In the genomic region with DNA sequence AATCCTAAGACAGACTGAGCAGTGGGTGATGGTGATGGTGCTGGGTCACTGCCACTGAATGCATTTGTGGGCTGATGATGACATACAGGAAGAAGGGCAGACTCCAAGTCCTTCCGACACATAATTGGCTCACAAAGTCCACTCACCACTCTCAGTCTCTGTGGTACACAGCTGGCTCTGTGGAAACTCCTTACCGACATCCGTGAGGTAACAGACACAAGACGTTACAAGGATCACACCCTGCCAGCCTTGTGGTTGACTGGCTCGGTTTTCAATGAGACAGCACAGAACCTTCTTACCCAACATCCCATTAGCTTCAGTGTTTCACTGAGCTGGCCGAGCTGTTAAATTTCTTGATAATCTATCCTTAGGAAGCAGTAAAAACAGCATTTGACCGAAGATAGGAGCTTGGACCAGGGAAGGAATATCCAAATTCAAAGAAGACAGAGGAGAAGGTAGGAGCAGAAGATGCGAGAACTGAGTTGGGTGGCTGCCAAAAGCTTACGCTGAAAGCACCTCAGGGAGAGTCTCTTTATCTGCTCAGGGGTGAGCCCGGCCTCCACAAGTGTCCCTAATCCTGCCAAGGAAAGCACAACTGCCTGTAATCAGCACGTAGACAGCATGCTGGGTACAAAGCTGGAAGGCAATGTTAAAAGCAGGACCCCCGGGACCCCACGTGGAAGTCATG, we compare ENCODE assay signal across 1 cellular context.
A peak's percentile ranks its signal among the peaks of the same experiment; 100 is the strongest.
TF ChIP-seq lines count a peak whose summit lies in the region.

No MANE protein-coding gene starts in this region.

TF ChIP-seq in K562, 482 proteins besides CTCF, POLR2A, EP300 and RAD21 (continued from another document and continues in another):
- TF ChIP-seq, protein P1, sequence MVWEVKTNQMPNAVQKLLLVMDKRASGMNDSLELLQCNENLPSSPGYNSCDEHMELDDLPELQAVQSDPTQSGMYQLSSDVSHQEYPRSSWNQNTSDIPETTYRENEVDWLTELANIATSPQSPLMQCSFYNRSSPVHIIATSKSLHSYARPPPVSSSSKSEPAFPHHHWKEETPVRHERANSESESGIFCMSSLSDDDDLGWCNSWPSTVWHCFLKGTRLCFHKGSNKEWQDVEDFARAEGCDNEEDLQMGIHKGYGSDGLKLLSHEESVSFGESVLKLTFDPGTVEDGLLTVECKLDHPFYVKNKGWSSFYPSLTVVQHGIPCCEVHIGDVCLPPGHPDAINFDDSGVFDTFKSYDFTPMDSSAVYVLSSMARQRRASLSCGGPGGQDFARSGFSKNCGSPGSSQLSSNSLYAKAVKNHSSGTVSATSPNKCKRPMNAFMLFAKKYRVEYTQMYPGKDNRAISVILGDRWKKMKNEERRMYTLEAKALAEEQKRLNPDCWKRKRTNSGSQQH (CRISPR knock-in tag; IDR thresholded peaks at IDR 0.05), result no peak
- TF ChIP-seq NCOA4 (IDR thresholded peaks at IDR 0.05; ENCODE audit: partially characterized antibody) (no peak), MEIS2 (IDR thresholded peaks at IDR 0.05; ENCODE audit: partially characterized antibody) (no peak), MTA2 (IDR thresholded peaks at IDR 0.05; ENCODE audit: low read depth) (peak; percentile 54; the same call in 1 of the 2 replicates), TBP (optimal IDR thresholded peaks at IDR 0.05; ENCODE audit: low read depth, low read length) (no peak), CC2D1A (IDR thresholded peaks at IDR 0.05) (no peak), MAZ (CRISPR knock-in tag; conservative IDR thresholded peaks at IDR 0.05 in 1 of 2, IDR thresholded peaks at IDR 0.05 in 1 of 2) (no peak), HCFC1 (IDR thresholded peaks at IDR 0.05; ENCODE audit: low read depth, low read length) (no peak), ARHGAP35 (IDR thresholded peaks at IDR 0.05; ENCODE audit: partially characterized antibody) (no peak), ERF (CRISPR knock-in tag; IDR thresholded peaks at IDR 0.05) (no peak), CREM (IDR thresholded peaks at IDR 0.05; ENCODE audit: low read depth) (0 out of 2 replicates have a peak, but pooled peaks have one; percentile 5), SMARCE1 (IDR thresholded peaks at IDR 0.05) (0 out of 2 replicates have a peak, but pooled peaks have one; percentile 20), HMG20B (CRISPR knock-in tag; IDR thresholded peaks at IDR 0.05) (no peak), GATAD2A (IDR thresholded peaks at IDR 0.05) (no peak), CBFA2T3 (IDR thresholded peaks at IDR 0.05) (peak; percentile 84), TAF7 (tag; IDR thresholded peaks at IDR 0.05) (no peak), ZNF407 (IDR thresholded peaks at IDR 0.05; ENCODE audit: low read depth) (no peak), ZBTB9 (CRISPR knock-in tag; IDR thresholded peaks at IDR 0.05) (peak; percentile 75; the same call in 1 of the 2 replicates), TRIM24 (IDR thresholded peaks at IDR 0.05) (no peak), ETV1 (tag; conservative IDR thresholded peaks at IDR 0.05; ENCODE audit: low read depth) (peak; percentile 22; the same call in 1 of the 2 replicates), GATA2 (CRISPR knock-in tag; IDR thresholded peaks at IDR 0.05) (peak; percentile 10; the same call in 1 of the 2 replicates), EP400 (IDR thresholded peaks at IDR 0.05) (0 out of 2 replicates have a peak, but pooled peaks have one; percentile 18), STAT5B (CRISPR knock-in tag; IDR thresholded peaks at IDR 0.05) (no peak), MYC (IDR thresholded peaks at IDR 0.05; ENCODE audit: low read depth, low read length) (0 out of 2 replicates have a peak, but pooled peaks have one; percentile 9), MYC (CRISPR knock-in tag; IDR thresholded peaks at IDR 0.05; ENCODE audit: borderline replicate concordance, low read depth) (no peak), ZBTB7A (IDR thresholded peaks at IDR 0.05; ENCODE audit: borderline replicate concordance, control insufficient read depth, low read depth, low read length) (peak; percentile 90), E2F3 (CRISPR knock-in tag; IDR thresholded peaks at IDR 0.05) (no peak), SMARCA4 (IDR thresholded peaks at IDR 0.05) (peak; percentile 33; the same call in 1 of the 2 replicates), NFIC (IDR thresholded peaks at IDR 0.05) (peak; percentile 97), MNT (conservative IDR thresholded peaks at IDR 0.05) (peak; percentile 44 to 66; a peak in 2 of 4 replicates), CBX3 (IDR thresholded peaks at IDR 0.05; ENCODE audit: borderline replicate concordance in 1 of 2, low read length in 2 of 2) (no peak), HEY1 (CRISPR knock-in tag; IDR thresholded peaks at IDR 0.05; ENCODE audit: borderline replicate concordance) (no peak), ATF1 (CRISPR knock-in tag; IDR thresholded peaks at IDR 0.05) (no peak), ATF1 (tag; IDR thresholded peaks at IDR 0.05) (peak; percentile 37; the same call in 1 of the 2 replicates), ZNF766 (CRISPR knock-in tag; conservative IDR thresholded peaks at IDR 0.05) (0 out of 2 replicates have a peak, but pooled peaks have one; percentile 24), BHLHE40 (IDR thresholded peaks at IDR 0.05; ENCODE audit: low read length) (0 out of 2 replicates have a peak, but pooled peaks have one; percentile 26), GABPA (tag; conservative IDR thresholded peaks at IDR 0.05; ENCODE audit: low read depth) (peak; percentile 34; the same call in 1 of the 2 replicates)
- TF ChIP-seq, protein P2, sequence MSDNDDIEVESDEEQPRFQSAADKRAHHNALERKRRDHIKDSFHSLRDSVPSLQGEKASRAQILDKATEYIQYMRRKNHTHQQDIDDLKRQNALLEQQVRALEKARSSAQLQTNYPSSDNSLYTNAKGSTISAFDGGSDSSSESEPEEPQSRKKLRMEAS (CRISPR knock-in tag; IDR thresholded peaks at IDR 0.05), result 0 out of 2 replicates have a peak, but pooled peaks have one; percentile 5
- TF ChIP-seq, protein P3, sequence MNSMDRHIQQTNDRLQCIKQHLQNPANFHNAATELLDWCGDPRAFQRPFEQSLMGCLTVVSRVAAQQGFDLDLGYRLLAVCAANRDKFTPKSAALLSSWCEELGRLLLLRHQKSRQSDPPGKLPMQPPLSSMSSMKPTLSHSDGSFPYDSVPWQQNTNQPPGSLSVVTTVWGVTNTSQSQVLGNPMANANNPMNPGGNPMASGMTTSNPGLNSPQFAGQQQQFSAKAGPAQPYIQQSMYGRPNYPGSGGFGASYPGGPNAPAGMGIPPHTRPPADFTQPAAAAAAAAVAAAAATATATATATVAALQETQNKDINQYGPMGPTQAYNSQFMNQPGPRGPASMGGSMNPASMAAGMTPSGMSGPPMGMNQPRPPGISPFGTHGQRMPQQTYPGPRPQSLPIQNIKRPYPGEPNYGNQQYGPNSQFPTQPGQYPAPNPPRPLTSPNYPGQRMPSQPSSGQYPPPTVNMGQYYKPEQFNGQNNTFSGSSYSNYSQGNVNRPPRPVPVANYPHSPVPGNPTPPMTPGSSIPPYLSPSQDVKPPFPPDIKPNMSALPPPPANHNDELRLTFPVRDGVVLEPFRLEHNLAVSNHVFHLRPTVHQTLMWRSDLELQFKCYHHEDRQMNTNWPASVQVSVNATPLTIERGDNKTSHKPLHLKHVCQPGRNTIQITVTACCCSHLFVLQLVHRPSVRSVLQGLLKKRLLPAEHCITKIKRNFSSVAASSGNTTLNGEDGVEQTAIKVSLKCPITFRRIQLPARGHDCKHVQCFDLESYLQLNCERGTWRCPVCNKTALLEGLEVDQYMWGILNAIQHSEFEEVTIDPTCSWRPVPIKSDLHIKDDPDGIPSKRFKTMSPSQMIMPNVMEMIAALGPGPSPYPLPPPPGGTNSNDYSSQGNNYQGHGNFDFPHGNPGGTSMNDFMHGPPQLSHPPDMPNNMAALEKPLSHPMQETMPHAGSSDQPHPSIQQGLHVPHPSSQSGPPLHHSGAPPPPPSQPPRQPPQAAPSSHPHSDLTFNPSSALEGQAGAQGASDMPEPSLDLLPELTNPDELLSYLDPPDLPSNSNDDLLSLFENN (IDR thresholded peaks at IDR 0.05; ENCODE audit: low read depth in 2 of 2, low read length in 2 of 2), result 0 out of 4 replicates have a peak, but pooled peaks of 1 of the 2 experiments have one; percentile 14
